Comparison of ENCODE assay signal across 11 cellular contexts in genomic region chr6:49541210-49541724, GRCh38. TPM values are rescaled to one million over a fixed set of nuclear protein-coding genes. Genes with fewer than 3 reads are reported as not detected.
DNase-seq lines count a peak whose midpoint lies in the region; ATAC-seq, FAIRE-seq and TF ChIP-seq lines count a peak whose summit lies in the region.
"Had no signal": no experiment of that assay in that cellular context is flagged by ENCODE, and none has a peak within 500 bp of the region (broad histone marks: within the 10 kb centered on the region; RNA-seq: fewer than 3 reads in every experiment).

No MANE protein-coding gene starts in this region.

- H3K27ac ChIP-seq in VCaP (peak overlapping the region; percentile 59), HepG2 (ENCODE audit: extremely low read length, insufficient read depth, low read length) (no peak overlapping the region)
- H3K27ac ChIP-seq: neutrophil had no signal

- no peaks in the 10 kb centered on the region for H4K20me1 ChIP-seq in HepG2 (ENCODE audit: insufficient read depth, low read length)

- WGBS in HepG2 (ENCODE audit: low lambda C conversion rate): 7% methylated on average over 1 of the region's 1 CpG

- H2AFZ ChIP-seq in HepG2 (ENCODE audit: low read length): no peak overlapping the region

- H3K4me2 ChIP-seq in HepG2 (ENCODE audit: low read depth, low read length): no peak overlapping the region

- no peaks in the 10 kb centered on the region for H3K9me3 Mint-ChIP-seq in progenitor cell of endocrine pancreas (ENCODE audit: low read depth)
- H3K9me3 Mint-ChIP-seq in chondrocyte (ENCODE audit: low read depth): no peaks in the 10 kb centered on the region

- TF ChIP-seq EP300 in Ishikawa (IDR thresholded peaks at IDR 0.05; ENCODE audit: borderline replicate concordance): no peak
- TF ChIP-seq EP300 in HepG2 (IDR thresholded peaks at IDR 0.05; ENCODE audit: low read depth in 2 of 2, low read length in 2 of 2): peak in 1 of 2 experiments; percentile 56; a peak in 1 of 4 replicates
- no peak for TF ChIP-seq EP300 in HepG2 (CRISPR knock-in tag; IDR thresholded peaks at IDR 0.05; ENCODE audit: borderline replicate concordance)

- intact Hi-C loops in HepG2 (cut with micrococcal nuclease; ENCODE audit: unreplicated experiment): no loop called here

- H3K36me3 Mint-ChIP-seq in progenitor cell of endocrine pancreas (ENCODE audit: insufficient read depth): no peaks in the 10 kb centered on the region
- no peaks in the 10 kb centered on the region for H3K36me3 Mint-ChIP-seq in chondrocyte (ENCODE audit: low read depth)

- CTCF ChIA-PET in BJ (lab: Yijun Ruan, JAX) (interaction anchor here (4.6 kb wide), 1 partner anchor 9 kb away, joined by 26 read pairs; no protein-coding TSS in a partner anchor), HepG2 (lab: Yijun Ruan, JAX; ENCODE audit: low intra/inter-chr PET ratio, low total read pairs) (interaction anchor here (1.4 kb wide), 1 partner anchor 9 kb away, joined by 6 read pairs; no protein-coding TSS in a partner anchor)

- H3K27me3 Mint-ChIP-seq in progenitor cell of endocrine pancreas: no peaks in the 10 kb centered on the region
- peaks cover 10% of the 10 kb centered on the region for H3K27me3 Mint-ChIP-seq in chondrocyte (ENCODE audit: low read depth)

- DNase-seq in BJ (ENCODE audit: low read depth): peak; percentile 90
- peak; percentile 57 for DNase-seq in HepG2 (ENCODE audit: low spot score)
- no peak for DNase-seq in progenitor cell of endocrine pancreas (ENCODE audit: low spot score, unreplicated experiment)
- no peak for DNase-seq in chondrocyte (ENCODE audit: low spot score)

- no peaks in the 10 kb centered on the region for H3K9me3 ChIP-seq in HepG2 (ENCODE audit: low read length)
- H3K9me3 ChIP-seq: neutrophil had no signal

- POLR2A ChIA-PET in BJ (lab: Charles Lee): no interaction called here
- POLR2A ChIA-PET in HepG2 (lab: Yijun Ruan, JAX): no interaction called here

- H3K4me1 Mint-ChIP-seq in progenitor cell of endocrine pancreas (ENCODE audit: low read depth) (peaks cover 4% of the 10 kb centered on the region), chondrocyte (ENCODE audit: low read depth) (no peaks in the 10 kb centered on the region)

- no peak for FAIRE-seq in HepG2 (lab: Jason Lieb, UNC)

- TF ChIP-seq CTCF in BJ (IDR thresholded peaks at IDR 0.05; ENCODE audit: insufficient read depth, low read depth, low read length): no peak
- no peak for TF ChIP-seq CTCF in VCaP (conservative IDR thresholded peaks at IDR 0.05)
- no peak for TF ChIP-seq CTCF in HepG2 (CRISPR knock-in tag; IDR thresholded peaks at IDR 0.05)
- TF ChIP-seq CTCF in progenitor cell of endocrine pancreas (IDR thresholded peaks at IDR 0.05; ENCODE audit: unreplicated experiment): no peak
- no peak for TF ChIP-seq CTCF in chondrocyte (IDR thresholded peaks at IDR 0.05)

- in situ Hi-C loops in HepG2 (cut with HindIII; ENCODE audit: extremely low pct_ligation_motif_present, low pct_unique_long_range_greater_than_20kb): no loop called here

- BruUV-seq in HepG2 (replicated peaks; lab: Mats Ljungman, UMichigan): no TSS peak

- no peak for TF ChIP-seq RAD21 in Ishikawa (IDR thresholded peaks at IDR 0.05; ENCODE audit: low read depth)
- TF ChIP-seq RAD21 in HepG2 (CRISPR knock-in tag; IDR thresholded peaks at IDR 0.05): no peak

- no peak overlapping the region for H3K4me3 ChIP-seq in BJ (ENCODE audit: low read depth, low read length)
- H3K4me3 ChIP-seq in HepG2 (replicated peaks in 1 of 3; ENCODE audit: insufficient read depth in 1 of 3, low read depth in 2 of 3, low read length in 3 of 3): no peak overlapping the region

- no peak for TF ChIP-seq POLR2A in HepG2 (IDR thresholded peaks at IDR 0.05; ENCODE audit: insufficient read depth in 1 of 2, low read depth in 2 of 2, low read length in 2 of 2)

- ATAC-seq in HepG2: no peak
- ATAC-seq in GM19397 (IDR thresholded peaks at IDR 0.05; ENCODE audit: unreplicated experiment): no peak
- no peak for ATAC-seq in GM18498 (IDR thresholded peaks at IDR 0.05; ENCODE audit: unreplicated experiment)

- H3K27me3 ChIP-seq in BJ (ENCODE audit: control insufficient read depth, insufficient read depth, low read length): no peaks in the 10 kb centered on the region
- no peaks in the 10 kb centered on the region; a peak in 1 of 5 replicates for H3K27me3 ChIP-seq in HepG2 (ENCODE audit: control insufficient read depth in 1 of 2, insufficient read depth in 2 of 2, low read length in 2 of 2)

- H3K27ac Mint-ChIP-seq in progenitor cell of endocrine pancreas: no peak overlapping the region
- H3K27ac Mint-ChIP-seq in chondrocyte (ENCODE audit: unreplicated experiment): no peak overlapping the region

- H3K9ac ChIP-seq in HepG2 (ENCODE audit: insufficient read depth, low read depth, low read length): no peak overlapping the region

- no peak overlapping the region for H3K4me3 Mint-ChIP-seq in progenitor cell of endocrine pancreas (ENCODE audit: low read depth)
- no peak overlapping the region for H3K4me3 Mint-ChIP-seq in chondrocyte (ENCODE audit: unreplicated experiment)

- H3K79me2 ChIP-seq in HepG2 (ENCODE audit: insufficient read depth, low read length): no peaks in the 10 kb centered on the region

- H3K36me3 ChIP-seq in BJ (ENCODE audit: control insufficient read depth, insufficient read depth, low read length): no peaks in the 10 kb centered on the region
- no peaks in the 10 kb centered on the region for H3K36me3 ChIP-seq in HepG2 (replicated peaks in 1 of 2; ENCODE audit: control insufficient read depth in 1 of 2, insufficient read depth in 2 of 2, low read length in 2 of 2)
- H3K36me3 ChIP-seq: neutrophil had no signal

- peaks cover 7% of the 10 kb centered on the region for H3K4me1 ChIP-seq in HepG2 (ENCODE audit: insufficient read depth, low read length)

TF ChIP-seq in Ishikawa, 13 proteins besides CTCF, POLR2A, EP300 and RAD21 (continues in another document):
- 0 out of 2 replicates have a peak, but pooled peaks have one; percentile 28 for TF ChIP-seq CEBPB (IDR thresholded peaks at IDR 0.05)

TF ChIP-seq in HepG2, 621 proteins besides CTCF, POLR2A, EP300 and RAD21 (continues in another document):
- TF ChIP-seq MAFF (IDR thresholded peaks at IDR 0.05; ENCODE audit: low read depth, low read length) (peak; percentile 96), SOX6 (IDR thresholded peaks at IDR 0.05) (no peak), SOX6 (CRISPR knock-in tag; IDR thresholded peaks at IDR 0.05) (peak; percentile 21; the same call in 1 of the 2 replicates)

RNA-seq across cellular contexts. Expression of gene C6orf141, which starts 9.2 kb away (rescaled TPM):
- polyA plus RNA-seq in BJ (2011; rRNA removed) (0.22 and 0.32 TPM in 2 replicates), HepG2 (2011; rRNA removed) (0.07 and 0.12 TPM in 2 replicates)
- polyA minus RNA-seq in BJ (2011; rRNA and poly(A)+ RNA removed): 0.09 TPM in 1 of 2 replicates, not detected in the other
- total RNA-seq in HepG2 (2016; rRNA removed; fragmentation: Illumina TruSeq; extraction: Trizol) (not detected in 2 replicates), progenitor cell of endocrine pancreas (9.4 and 12.3 TPM in 2 replicates), chondrocyte (not detected in 3 replicates)
- not detected in 2 replicates for total RNA-seq in HepG2 (2016; cell fraction: cytosol; rRNA removed; fragmentation: Illumina TruSeq; extraction: Trizol; ENCODE audit: low read depth)
- not detected in 2 replicates for total RNA-seq in HepG2 (2016; cell fraction: insoluble cytoplasmic fraction; rRNA removed; fragmentation: Illumina TruSeq; extraction: Trizol)
- not detected in 2 replicates for total RNA-seq in HepG2 (2016; cell fraction: membrane; rRNA removed; fragmentation: Illumina TruSeq; extraction: Trizol)
- total RNA-seq in HepG2 (2016; cell fraction: nucleus; rRNA removed; fragmentation: Illumina TruSeq; extraction: Trizol): not detected in 2 replicates
- polyA plus RNA-seq in HepG2 (2011; cell fraction: cytosol; rRNA removed): not detected in 2 replicates
- polyA plus RNA-seq in HepG2 (2011; cell fraction: nucleus; rRNA removed): 0.29 TPM in 1 of 2 replicates, not detected in the other
- not detected in 2 replicates for polyA plus RNA-seq in HepG2 (2012)
- polyA plus RNA-seq in HepG2 (2016; cell fraction: cytosol; fragmentation: Illumina TruSeq; extraction: Trizol; ENCODE audit: low read depth): not detected in 2 replicates
- polyA plus RNA-seq in HepG2 (2016; cell fraction: insoluble cytoplasmic fraction; fragmentation: Illumina TruSeq; extraction: Trizol; ENCODE audit: low read depth): not detected in 2 replicates
- polyA plus RNA-seq in HepG2 (2016; cell fraction: membrane; fragmentation: Illumina TruSeq; extraction: Trizol; ENCODE audit: low read depth): not detected in 2 replicates
- polyA plus RNA-seq in HepG2 (2016; cell fraction: nucleus; fragmentation: Illumina TruSeq; extraction: Trizol; ENCODE audit: insufficient read depth, low read depth): not detected in 2 replicates
- not detected in 2 replicates for polyA minus RNA-seq in HepG2 (2011; rRNA and poly(A)+ RNA removed; ENCODE audit: low replicate concordance)
- not detected in 2 replicates for polyA minus RNA-seq in HepG2 (2011; cell fraction: cytosol; rRNA and poly(A)+ RNA removed)
- polyA minus RNA-seq in HepG2 (2011; cell fraction: nucleus; rRNA and poly(A)+ RNA removed): not detected in 2 replicates

RNA-seq across cellular contexts. Expression of gene GLYATL3, which starts 41.5 kb away (rescaled TPM):
- polyA plus RNA-seq in BJ (2011; rRNA removed) (not detected in 2 replicates), HepG2 (2011; rRNA removed) (0.05 TPM in 1 of 2 replicates, not detected in the other)
- polyA minus RNA-seq in BJ (2011; rRNA and poly(A)+ RNA removed): not detected in 2 replicates
- total RNA-seq in HepG2 (2016; rRNA removed; fragmentation: Illumina TruSeq; extraction: Trizol) (not detected in 2 replicates), progenitor cell of endocrine pancreas (not detected in 2 replicates), chondrocyte (not detected in 3 replicates)
- total RNA-seq in HepG2 (2016; cell fraction: cytosol; rRNA removed; fragmentation: Illumina TruSeq; extraction: Trizol; ENCODE audit: low read depth): not detected in 2 replicates
- total RNA-seq in HepG2 (2016; cell fraction: insoluble cytoplasmic fraction; rRNA removed; fragmentation: Illumina TruSeq; extraction: Trizol): not detected in 2 replicates
- not detected in 2 replicates for total RNA-seq in HepG2 (2016; cell fraction: membrane; rRNA removed; fragmentation: Illumina TruSeq; extraction: Trizol)
- not detected in 2 replicates for total RNA-seq in HepG2 (2016; cell fraction: nucleus; rRNA removed; fragmentation: Illumina TruSeq; extraction: Trizol)
- not detected in 2 replicates for polyA plus RNA-seq in HepG2 (2011; cell fraction: cytosol; rRNA removed)
- polyA plus RNA-seq in HepG2 (2011; cell fraction: nucleus; rRNA removed): not detected in 2 replicates
- polyA plus RNA-seq in HepG2 (2012): not detected in 2 replicates
- polyA plus RNA-seq in HepG2 (2016; cell fraction: cytosol; fragmentation: Illumina TruSeq; extraction: Trizol; ENCODE audit: low read depth): not detected in 2 replicates
- not detected in 2 replicates for polyA plus RNA-seq in HepG2 (2016; cell fraction: insoluble cytoplasmic fraction; fragmentation: Illumina TruSeq; extraction: Trizol; ENCODE audit: low read depth)
- polyA plus RNA-seq in HepG2 (2016; cell fraction: membrane; fragmentation: Illumina TruSeq; extraction: Trizol; ENCODE audit: low read depth): not detected in 2 replicates
- not detected in 2 replicates for polyA plus RNA-seq in HepG2 (2016; cell fraction: nucleus; fragmentation: Illumina TruSeq; extraction: Trizol; ENCODE audit: insufficient read depth, low read depth)
- polyA minus RNA-seq in HepG2 (2011; rRNA and poly(A)+ RNA removed; ENCODE audit: low replicate concordance): not detected in 2 replicates
- polyA minus RNA-seq in HepG2 (2011; cell fraction: cytosol; rRNA and poly(A)+ RNA removed): not detected in 2 replicates
- not detected in 2 replicates for polyA minus RNA-seq in HepG2 (2011; cell fraction: nucleus; rRNA and poly(A)+ RNA removed)
- total RNA-seq: glomerular endothelial cell had no signal
- polyA plus RNA-seq: adipose tissue had no signal

Comparison
In these comparisons a context has a peak if more than half of its experiments do, and no peak if none do; other contexts are left out.
1. DNase-seq: peak in BJ (single experiment) and HepG2 (single experiment); none in progenitor cell of endocrine pancreas (single experiment) and chondrocyte (single experiment).